Comparison of ENCODE assay signal across 18 cellular contexts in the genomic region with DNA sequence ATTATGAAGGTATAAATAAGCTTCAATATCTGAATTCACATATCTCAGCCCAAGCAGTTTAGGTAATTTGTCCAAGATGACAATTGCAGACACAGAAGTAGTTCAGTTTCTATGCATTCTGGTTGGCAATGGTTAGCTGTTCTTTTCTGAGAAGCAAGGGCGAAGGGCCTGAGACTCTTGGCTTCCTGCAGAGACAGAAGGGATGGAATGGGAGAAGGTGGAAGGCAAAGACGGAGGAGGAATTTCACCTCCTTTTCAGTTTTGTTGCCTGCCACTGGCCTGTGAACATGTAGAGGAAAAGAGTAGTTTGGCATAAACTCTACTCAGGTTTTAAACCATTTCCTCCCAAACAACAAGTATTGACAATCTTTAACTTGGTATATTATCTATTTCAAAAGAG.
DNase-seq lines count a peak whose midpoint lies in the region; ATAC-seq, FAIRE-seq and TF ChIP-seq lines count a peak whose summit lies in the region.
"Had no signal": no experiment of that assay in that cellular context is flagged by ENCODE, and none has a peak within 500 bp of the region (broad histone marks: within the 10 kb centered on the region; RNA-seq: fewer than 3 reads in every experiment).

No MANE protein-coding gene starts in this region.

- no peak for TF ChIP-seq CTCF in H9 (conservative IDR thresholded peaks at IDR 0.05)
- no peak for TF ChIP-seq CTCF in H1 (IDR thresholded peaks at IDR 0.05; ENCODE audit: control extremely low read depth in 1 of 3, insufficient read depth in 1 of 3, low read depth in 1 of 3, low read length in 3 of 3)

- H3K79me1 ChIP-seq in H9 (ENCODE audit: insufficient read depth, low read depth, low read length, poor library complexity, severe bottlenecking), result no peaks in the 10 kb centered on the region
- no peaks in the 10 kb centered on the region for H3K79me1 ChIP-seq in H1 (ENCODE audit: low read depth, low read length)

- H2BK15ac ChIP-seq in H9 (ENCODE audit: low read depth, low read length), result no peak overlapping the region
- H2BK15ac ChIP-seq in H1 (ENCODE audit: low read length), result no peak overlapping the region

- no peak overlapping the region for H2AK5ac ChIP-seq in H9 (ENCODE audit: insufficient read length, low read length)
- H2AK5ac ChIP-seq in H1 (ENCODE audit: low read depth, low read length), result no peak overlapping the region

- H3K4me1 ChIP-seq in H9 (ENCODE audit: insufficient read depth, low read length) (peaks cover 3% of the 10 kb centered on the region; the same call in 1 of the 2 replicates), H1 (replicated peaks in 1 of 4; ENCODE audit: control insufficient read depth in 3 of 4, insufficient read depth in 4 of 4, low read length in 3 of 4) (peaks cover 0 to 7% (median 3%) of the 10 kb centered on the region in 4 experiments; a peak in 3 of 7 replicates)
- H3K4me1 ChIP-seq: BLaER1 treated with 17β-estradiol and CSF1 and Interleukin-3, amounts not matched to agents 10 nM and 100 nM had no signal

- CTCF ChIA-PET in H1 (lab: Charles Lee; ENCODE audit: partially characterized antibody), result interaction anchor here (0.7 to 1.0 kb wide), 2 partner anchors 415 to 529 kb away, joined by 3 read pairs; no protein-coding TSS in a partner anchor
- CTCF ChIA-PET in activated CD4-positive, alpha-beta T cell treated with anti-CD3 and anti-CD28 coated beads for 36 hours (lab: Charles Lee), result no interaction called here

- H2BK5ac ChIP-seq in H9 (ENCODE audit: insufficient read length, low read length) (no peak overlapping the region), H1 (ENCODE audit: low read depth, low read length) (no peak overlapping the region)

- H3K27ac Mint-ChIP-seq in H9, result no peak overlapping the region
- no peak overlapping the region for H3K27ac Mint-ChIP-seq in activated CD4-positive, alpha-beta T cell treated with anti-CD3 and anti-CD28 coated beads for 36 hours
- H3K27ac Mint-ChIP-seq in activated T-cell treated with anti-CD3 and anti-CD28 coated beads, Interleukin-2, amount 50 U/mL, for 72 hours, result no peak overlapping the region
- H3K27ac Mint-ChIP-seq: B cell; CD8-positive, alpha-beta T cell; IgD-negative memory B cell had no signal

- no peaks in the 10 kb centered on the region for H3K36me3 ChIP-seq in H1 (ENCODE audit: control insufficient read depth in 2 of 4, insufficient read depth in 4 of 4, low read length in 3 of 4)
- H3K36me3 ChIP-seq: BLaER1 treated with 17β-estradiol and CSF1 and Interleukin-3, amounts not matched to agents 10 nM and 100 nM had no signal

- no CpG with 5 or more reads among the region's 2 CpGs for WGBS in H9 (ENCODE audit: extremely low coverage, insufficient read length, low lambda C conversion rate)
- WGBS in H1 (ENCODE audit: extremely low coverage in 1 of 2, insufficient coverage in 1 of 2, insufficient read length in 1 of 2, insufficient replicate concordance in 2 of 2, low coverage in 1 of 2, low lambda C conversion rate in 2 of 2, missing lambda C conversion rate in 1 of 2), 2 experiments, result 47% methylated on average over 2 of the region's 2 CpGs; no CpG with 5 or more reads in 1 of the 2 experiments

- H3K14ac ChIP-seq in H9 (ENCODE audit: insufficient read depth, low read length), result no peak overlapping the region
- no peak overlapping the region for H3K14ac ChIP-seq in H1 (ENCODE audit: insufficient read length)

- TF ChIP-seq EP300 in H1 (IDR thresholded peaks at IDR 0.05; ENCODE audit: borderline replicate concordance in 1 of 2, low read depth in 2 of 2, low read length in 2 of 2), result no peak

- no peak for TF ChIP-seq POLR2A in H1 (IDR thresholded peaks at IDR 0.05; ENCODE audit: control extremely low read depth in 1 of 2, low read depth in 2 of 2, low read length in 2 of 2)

- H3K27ac ChIP-seq in H9 (ENCODE audit: insufficient read length, low read depth, low read length) (no peak overlapping the region), H1 (ENCODE audit: low read depth, low read length) (no peak overlapping the region)
- H3K27ac ChIP-seq: BLaER1 treated with 17β-estradiol and CSF1 and Interleukin-3, amounts not matched to agents 10 nM and 100 nM; GM23248 had no signal

- H3K23ac ChIP-seq in H9 (ENCODE audit: insufficient read length, low read depth, low read length) (no peak overlapping the region), H1 (ENCODE audit: insufficient read length) (no peak overlapping the region)

- H3K4me3 Mint-ChIP-seq in H9, result no peak overlapping the region
- no peak overlapping the region for H3K4me3 Mint-ChIP-seq in activated CD4-positive, alpha-beta T cell treated with anti-CD3 and anti-CD28 coated beads for 36 hours
- no peak overlapping the region for H3K4me3 Mint-ChIP-seq in activated T-cell treated with anti-CD3 and anti-CD28 coated beads, Interleukin-2, amount 50 U/mL, for 72 hours
- H3K4me3 Mint-ChIP-seq: B cell; CD8-positive, alpha-beta T cell; IgD-negative memory B cell had no signal

- H3K18ac ChIP-seq in H9 (ENCODE audit: insufficient read length, low read depth, low read length) (no peak overlapping the region), H1 (ENCODE audit: extremely low read depth, low read length) (no peak overlapping the region)

- no peak for FAIRE-seq in H1 (lab: Jason Lieb, UNC)
- FAIRE-seq: GM12892, GM18507, HepG2 had no signal

- no peaks in the 10 kb centered on the region for H3K9me3 Mint-ChIP-seq in H9
- no peaks in the 10 kb centered on the region for H3K9me3 Mint-ChIP-seq in activated CD4-positive, alpha-beta T cell treated with anti-CD3 and anti-CD28 coated beads for 36 hours (ENCODE audit: low read depth)
- peaks cover 6 to 9% of the 10 kb centered on the region in 2 donors for H3K9me3 Mint-ChIP-seq in activated T-cell treated with anti-CD3 and anti-CD28 coated beads, Interleukin-2, amount 50 U/mL, for 72 hours

- DNase-seq in H9 (no peak), H1 (ENCODE audit: low read depth in 1 of 2, low spot score in 2 of 2) (no peak)
- no peak for DNase-seq in activated CD4-positive, alpha-beta T cell treated with anti-CD3 and anti-CD28 coated beads for 36 hours
- no peak for DNase-seq in activated T-cell treated with anti-CD3 and anti-CD28 coated beads, Interleukin-2, amount 50 U/mL, for 72 hours
- DNase-seq: Calu3; CD8-positive, alpha-beta T cell; DMS79 treated with DMSO at 0.1 percent for 48 hours; GM23248; H7; KBM-7 had no signal

- H2AFZ ChIP-seq in H9 (ENCODE audit: low read length) (no peak overlapping the region), H1 (ENCODE audit: low read length) (peak overlapping the region; percentile 36; the same call in 1 of the 2 replicates)
- H2AFZ ChIP-seq: GM23248 had no signal

- H2BK20ac ChIP-seq in H9 (ENCODE audit: low read depth, low read length, poor library complexity, severe bottlenecking) (no peak overlapping the region), H1 (ENCODE audit: low read length) (no peak overlapping the region)

- H3K27me3 ChIP-seq in H9 (ENCODE audit: insufficient read depth, low read length), result no peaks in the 10 kb centered on the region
- H3K27me3 ChIP-seq in H1 (replicated peaks in 1 of 4; ENCODE audit: control insufficient read depth in 3 of 4, extremely low read depth in 1 of 4, insufficient read depth in 3 of 4, low read length in 3 of 4), result peaks cover 0 to 1% (median 0%) of the 10 kb centered on the region in 4 experiments; a peak in 1 of 7 replicates
- H3K27me3 ChIP-seq: BLaER1 treated with 17β-estradiol and CSF1 and Interleukin-3, amounts not matched to agents 10 nM and 100 nM had no signal

- no peak overlapping the region for H3K4me3 ChIP-seq in H1 (ENCODE audit: extremely low read depth in 1 of 4, insufficient read depth in 2 of 4, low read depth in 3 of 4, low read length in 4 of 4)
- H3K4me3 ChIP-seq: BLaER1 treated with 17β-estradiol and CSF1 and Interleukin-3, amounts not matched to agents 10 nM and 100 nM; GM23248 had no signal

- H3K4me1 Mint-ChIP-seq in H9, result peaks cover 16 to 20% of the 10 kb centered on the region in 2 experiments
- H3K4me1 Mint-ChIP-seq in activated CD4-positive, alpha-beta T cell treated with anti-CD3 and anti-CD28 coated beads for 36 hours, result no peaks in the 10 kb centered on the region
- H3K4me1 Mint-ChIP-seq in activated T-cell treated with anti-CD3 and anti-CD28 coated beads, Interleukin-2, amount 50 U/mL, for 72 hours (ENCODE audit: low read depth), result no peaks in the 10 kb centered on the region
- H3K4me1 Mint-ChIP-seq: B cell, IgD-negative memory B cell had no signal

- H3K79me2 ChIP-seq in H9 (ENCODE audit: insufficient read depth, low read length), result no peaks in the 10 kb centered on the region
- no peaks in the 10 kb centered on the region for H3K79me2 ChIP-seq in H1 (ENCODE audit: control insufficient read depth in 1 of 2, insufficient read depth in 2 of 2, low read length in 2 of 2)

- H4K8ac ChIP-seq in H9 (replicated peaks; ENCODE audit: insufficient read length, low read depth, low read length), result no peak overlapping the region
- H4K8ac ChIP-seq in H1 (ENCODE audit: extremely low read depth, insufficient read depth, low read length), result no peak overlapping the region

- no peak overlapping the region for H3T11ph ChIP-seq in H9 (ENCODE audit: low read length)

- H3K9me3 ChIP-seq in H9 (ENCODE audit: control insufficient read depth, low read depth, low read length) (no peaks in the 10 kb centered on the region), H1 (ENCODE audit: insufficient read depth in 2 of 2, low read depth in 1 of 2, low read length in 1 of 2) (no peaks in the 10 kb centered on the region)
- H3K9me3 ChIP-seq: BLaER1 treated with 17β-estradiol and CSF1 and Interleukin-3, amounts not matched to agents 10 nM and 100 nM had no signal

- H3K23me2 ChIP-seq in H9 (ENCODE audit: insufficient read length, low read depth, low read length, poor library complexity, severe bottlenecking) (no peaks in the 10 kb centered on the region), H1 (ENCODE audit: low read depth, low read length) (no peaks in the 10 kb centered on the region)

- H3K9ac ChIP-seq in H9 (ENCODE audit: extremely low read depth, insufficient read length, low read length) (no peak overlapping the region), H1 (replicated peaks in 1 of 4; ENCODE audit: extremely low read depth in 1 of 4, low read depth in 3 of 4, low read length in 3 of 4) (no peak overlapping the region)
- H3K9ac ChIP-seq: BLaER1 treated with 17β-estradiol and CSF1 and Interleukin-3, amounts not matched to agents 10 nM and 100 nM; GM23248 had no signal

- H3K56ac ChIP-seq in H9 (ENCODE audit: insufficient read length, low read depth, low read length) (no peak overlapping the region), H1 (replicated peaks; ENCODE audit: insufficient read length, low read depth, low read length) (no peak overlapping the region)

- no peaks in the 10 kb centered on the region for H3K27me3 Mint-ChIP-seq in H9 (ENCODE audit: low read depth)
- no peaks in the 10 kb centered on the region for H3K27me3 Mint-ChIP-seq in activated CD4-positive, alpha-beta T cell treated with anti-CD3 and anti-CD28 coated beads for 36 hours
- H3K27me3 Mint-ChIP-seq in activated T-cell treated with anti-CD3 and anti-CD28 coated beads, Interleukin-2, amount 50 U/mL, for 72 hours (ENCODE audit: low read depth), result no peaks in the 10 kb centered on the region
- H3K27me3 Mint-ChIP-seq: B cell, IgD-negative memory B cell had no signal

- peak overlapping the region; percentile 8 for H3K4me2 ChIP-seq in H9 (ENCODE audit: insufficient read depth, insufficient read length, low read length)
- H3K4me2 ChIP-seq in H1 (ENCODE audit: insufficient read depth in 1 of 2, low read depth in 2 of 2, low read length in 2 of 2), result no peak overlapping the region
- H3K4me2 ChIP-seq: BLaER1 treated with 17β-estradiol and CSF1 and Interleukin-3, amounts not matched to agents 10 nM and 100 nM had no signal

- no peak for TF ChIP-seq RAD21 in H1 (IDR thresholded peaks at IDR 0.05 in 1 of 2, conservative IDR thresholded peaks at IDR 0.05 in 1 of 2; ENCODE audit: low read depth in 2 of 2, low read length in 2 of 2)

- H4K5ac ChIP-seq in H9 (ENCODE audit: insufficient read length, low read depth, low read length) (no peak overlapping the region), H1 (ENCODE audit: insufficient read length, low read depth, low read length) (no peak overlapping the region)

- POLR2A ChIA-PET in H1 (lab: Charles Lee; ENCODE audit: partially characterized antibody), result interaction anchor here (0.9 to 1.5 kb wide), 2 partner anchors 11 to 93 kb away, joined by 3 read pairs; no protein-coding TSS in a partner anchor
- POLR2A ChIA-PET in activated CD4-positive, alpha-beta T cell treated with anti-CD3 and anti-CD28 coated beads for 36 hours (lab: Charles Lee), result no interaction called here

- intact Hi-C loops in activated CD4-positive, alpha-beta T cell treated with anti-CD3 and anti-CD28 coated beads for 36 hours (cut with DNase I, micrococcal nuclease), result no loop called here

- H2BK120ac ChIP-seq in H9 (ENCODE audit: low read depth, low read length, poor library complexity, severe bottlenecking), result no peak overlapping the region
- H2BK120ac ChIP-seq in H1 (replicated peaks; ENCODE audit: low read depth, low read length), result no peak overlapping the region

- H4K20me1 ChIP-seq in H9 (ENCODE audit: control insufficient read depth, insufficient read depth, insufficient read length), result no peaks in the 10 kb centered on the region
- H4K20me1 ChIP-seq in H1 (replicated peaks in 1 of 2; ENCODE audit: control insufficient read depth in 1 of 2, insufficient read depth in 2 of 2, low read length in 2 of 2), result no peaks in the 10 kb centered on the region
- H4K20me1 ChIP-seq: BLaER1 treated with 17β-estradiol and CSF1 and Interleukin-3, amounts not matched to agents 10 nM and 100 nM had no signal

- H4K91ac ChIP-seq in H9 (ENCODE audit: insufficient read length, low read depth, low read length), result no peak overlapping the region
- H4K91ac ChIP-seq in H1 (replicated peaks; ENCODE audit: insufficient read length, low read length), result no peak overlapping the region

- no peak overlapping the region for H3K4ac ChIP-seq in H9 (ENCODE audit: low read depth, low read length)
- H3K4ac ChIP-seq in H1 (replicated peaks; ENCODE audit: insufficient read length, low read depth, low read length), result no peak overlapping the region

- peak; percentile 41 for ATAC-seq in GM18907 (IDR thresholded peaks at IDR 0.05; ENCODE audit: unreplicated experiment)
- no peak for ATAC-seq in HG03442 (IDR thresholded peaks at IDR 0.05; ENCODE audit: unreplicated experiment)
- no peak for ATAC-seq in activated CD4-positive, alpha-beta T cell treated with anti-CD3 and anti-CD28 coated beads for 36 hours
- no peak for ATAC-seq in activated T-cell treated with anti-CD3 and anti-CD28 coated beads, Interleukin-2, amount 50 U/mL, for 72 hours (replicated peaks in 1 of 2)
- ATAC-seq: CD8-positive, alpha-beta T cell; HepG2 had no signal

- no peaks in the 10 kb centered on the region for H3K36me3 Mint-ChIP-seq in H9 (ENCODE audit: insufficient read depth in 1 of 3, low read depth in 3 of 3)
- no peaks in the 10 kb centered on the region for H3K36me3 Mint-ChIP-seq in activated CD4-positive, alpha-beta T cell treated with anti-CD3 and anti-CD28 coated beads for 36 hours (ENCODE audit: low read depth)
- H3K36me3 Mint-ChIP-seq in activated T-cell treated with anti-CD3 and anti-CD28 coated beads, Interleukin-2, amount 50 U/mL, for 72 hours (ENCODE audit: insufficient read depth in 2 of 2), result peaks cover 0 to 1% of the 10 kb centered on the region in 2 donors
- H3K36me3 Mint-ChIP-seq: CD8-positive, alpha-beta T cell; IgD-negative memory B cell had no signal

- H2BK12ac ChIP-seq in H9 (ENCODE audit: insufficient read length, low read depth, low read length) (no peak overlapping the region), H1 (ENCODE audit: low read depth, low read length) (no peak overlapping the region)
